21 cellular contexts compared by ENCODE assay signal in genomic region chr7:24152356-24152755, GRCh38.
A peak's percentile ranks its signal among the peaks of the same experiment; 100 is the strongest.
DNase-seq lines count a peak whose midpoint lies in the region; ATAC-seq and TF ChIP-seq lines count a peak whose summit lies in the region.
"Had no signal": no experiment of that assay in that cellular context is flagged by ENCODE, and none has a peak within 500 bp of the region (broad histone marks: within the 10 kb centered on the region; RNA-seq: fewer than 3 reads in every experiment).

No MANE protein-coding gene starts in this region.

- peak; percentile 64 for ATAC-seq in upper lobe of right lung
- no peak for ATAC-seq in GM19328 (IDR thresholded peaks at IDR 0.05; ENCODE audit: unreplicated experiment)
- ATAC-seq in left lobe of liver, result no peak
- ATAC-seq: A549 had no signal

- peaks cover 4% of the 10 kb centered on the region for H3K9me3 ChIP-seq in hepatocyte (ENCODE audit: low read depth)
- H3K9me3 ChIP-seq in upper lobe of right lung, result no peaks in the 10 kb centered on the region
- peaks cover 0 to 10% of the 10 kb centered on the region in 2 donors for H3K9me3 ChIP-seq in right atrium auricular region
- H3K9me3 ChIP-seq: BE2C had no signal

- H3K4me3 Mint-ChIP-seq in activated CD4-positive, alpha-beta T cell treated with anti-CD3 and anti-CD28 coated beads, Interleukin-2, amount 10 ng/mL, durations not matched to agents 24 days and 14 days, result no peak overlapping the region
- H3K4me3 Mint-ChIP-seq: activated naive CD4-positive, alpha-beta T cell treated with anti-CD3 and anti-CD28 coated beads, Interleukin-2, amount 10 ng/mL, durations not matched to agents 7 days and 5 days; stimulated activated naive CD8-positive, alpha-beta T cell treated with anti-CD3 and anti-CD28 coated beads, Interleukin-15, Interleukin-2, amounts not matched to agents 100 ng/mL and 50 ng/mL, for 24 hours had no signal

- no peaks in the 10 kb centered on the region for H3K79me2 ChIP-seq in hepatocyte

- H3K9me2 ChIP-seq in hepatocyte (replicated peaks; ENCODE audit: insufficient read depth), result no peaks in the 10 kb centered on the region

- H3K4me3 ChIP-seq in hepatocyte (no peak overlapping the region), upper lobe of right lung (no peak overlapping the region), right atrium auricular region (no peak overlapping the region)
- H3K4me3 ChIP-seq: A549, lung had no signal

- no peaks in the 10 kb centered on the region for H3K27me3 Mint-ChIP-seq in activated CD4-positive, alpha-beta T cell treated with anti-CD3 and anti-CD28 coated beads, Interleukin-2, amount 10 ng/mL, durations not matched to agents 24 days and 14 days

- H3K4me1 ChIP-seq in hepatocyte (ENCODE audit: insufficient read depth), result peaks cover 7% of the 10 kb centered on the region
- H3K4me1 ChIP-seq in upper lobe of right lung, result no peaks in the 10 kb centered on the region
- no peaks in the 10 kb centered on the region for H3K4me1 ChIP-seq in right atrium auricular region
- H3K4me1 ChIP-seq: A549, BE2C had no signal

- peaks cover 12% of the 10 kb centered on the region for H3K9me3 Mint-ChIP-seq in activated CD4-positive, alpha-beta T cell treated with anti-CD3 and anti-CD28 coated beads, Interleukin-2, amount 10 ng/mL, durations not matched to agents 24 days and 14 days

- WGBS in hepatocyte (ENCODE audit: low lambda C conversion rate, missing lambda C conversion rate), result 48% methylated on average over 1 of the region's 1 CpG

- no peaks in the 10 kb centered on the region for H3K4me1 Mint-ChIP-seq in activated CD4-positive, alpha-beta T cell treated with anti-CD3 and anti-CD28 coated beads, Interleukin-2, amount 10 ng/mL, durations not matched to agents 24 days and 14 days
- H3K4me1 Mint-ChIP-seq: activated naive CD4-positive, alpha-beta T cell treated with anti-CD3 and anti-CD28 coated beads, Interleukin-2, amount 10 ng/mL, durations not matched to agents 7 days and 5 days had no signal

- peak overlapping the region; percentile 39 for H3K4me2 ChIP-seq in hepatocyte
- H3K4me2 ChIP-seq: A549 had no signal

- no peaks in the 10 kb centered on the region for H3K36me3 ChIP-seq in hepatocyte (replicated peaks; ENCODE audit: insufficient read depth, low read depth)
- H3K36me3 ChIP-seq in upper lobe of right lung, result no peaks in the 10 kb centered on the region
- H3K36me3 ChIP-seq in right atrium auricular region, result no peaks in the 10 kb centered on the region
- H3K36me3 ChIP-seq: BE2C had no signal

- DNase-seq in activated CD4-positive, alpha-beta T cell treated with anti-CD3 and anti-CD28 coated beads, Interleukin-2, amount 10 ng/mL, durations not matched to agents 24 days and 14 days, result peak; percentile 23
- no peak for DNase-seq in activated CD4-positive, alpha-beta T cell treated with anti-CD3 and anti-CD28 coated beads, Interleukin-2, amount 50 U/mL, for 4 hours
- DNase-seq in RPMI8226 (peak; percentile 25), hepatocyte (ENCODE audit: low spot score) (peak; percentile 47), upper lobe of right lung (no peak), left lobe of liver (ENCODE audit: low spot score) (no peak), right atrium auricular region (ENCODE audit: low spot score) (no peak)
- DNase-seq: activated naive CD4-positive, alpha-beta T cell treated with anti-CD3 and anti-CD28 coated beads, Interleukin-2, amount 10 ng/mL, durations not matched to agents 7 days and 5 days; activated T-cell treated with anti-CD3 and anti-CD28 coated beads, Interleukin-2, amount 50 U/mL, for 48 hours; anterior cingulate cortex; BE2C; caudate nucleus; EL; Kasumi-1; NCI-H1694; SIG-M5; stimulated activated CD4-positive, alpha-beta T cell treated with anti-CD3 and anti-CD28 coated beads, Interleukin-12 subunit alpha, Interleukin-12 subunit beta, amount 100 ng/mL, for 4 hours had no signal

- intact Hi-C loops in activated CD4-positive, alpha-beta T cell treated with anti-CD3 and anti-CD28 coated beads, Interleukin-2, amount 10 ng/mL, durations not matched to agents 24 days and 14 days (cut with micrococcal nuclease), result no loop called here
- intact Hi-C loops in upper lobe of right lung (cut with DNase I), result no loop called here

- H3K27ac ChIP-seq in hepatocyte (peak overlapping the region; percentile 88), upper lobe of right lung (no peak overlapping the region), right atrium auricular region (no peak overlapping the region)
- H3K27ac ChIP-seq: A549 had no signal

- H3K36me3 Mint-ChIP-seq in activated CD4-positive, alpha-beta T cell treated with anti-CD3 and anti-CD28 coated beads, Interleukin-2, amount 10 ng/mL, durations not matched to agents 24 days and 14 days (ENCODE audit: low read depth), result no peaks in the 10 kb centered on the region
- H3K36me3 Mint-ChIP-seq: activated naive CD4-positive, alpha-beta T cell treated with anti-CD3 and anti-CD28 coated beads, Interleukin-2, amount 10 ng/mL, durations not matched to agents 7 days and 5 days had no signal

- no peak for TF ChIP-seq CTCF in hepatocyte (IDR thresholded peaks at IDR 0.05; ENCODE audit: poor library complexity)
- no peak for TF ChIP-seq CTCF in upper lobe of right lung (IDR thresholded peaks at IDR 0.05)
- TF ChIP-seq CTCF in right atrium auricular region (IDR thresholded peaks at IDR 0.05), result no peak

- H2AFZ ChIP-seq in hepatocyte, result no peak overlapping the region

- no peaks in the 10 kb centered on the region for H3K27me3 ChIP-seq in hepatocyte
- H3K27me3 ChIP-seq in upper lobe of right lung, result no peaks in the 10 kb centered on the region
- H3K27me3 ChIP-seq in right atrium auricular region, result no peaks in the 10 kb centered on the region
- H3K27me3 ChIP-seq: BE2C had no signal

- no peaks in the 10 kb centered on the region for H4K20me1 ChIP-seq in hepatocyte (ENCODE audit: insufficient read depth, poor library complexity, severe bottlenecking)

- no peak overlapping the region for H3K27ac Mint-ChIP-seq in activated CD4-positive, alpha-beta T cell treated with anti-CD3 and anti-CD28 coated beads, Interleukin-2, amount 10 ng/mL, durations not matched to agents 24 days and 14 days
- H3K27ac Mint-ChIP-seq: activated naive CD4-positive, alpha-beta T cell treated with anti-CD3 and anti-CD28 coated beads, Interleukin-2, amount 10 ng/mL, durations not matched to agents 7 days and 5 days; stimulated activated naive CD8-positive, alpha-beta T cell treated with anti-CD3 and anti-CD28 coated beads, Interleukin-15, Interleukin-2, amounts not matched to agents 100 ng/mL and 50 ng/mL, for 24 hours had no signal

Comparison
In these comparisons a context has a peak if more than half of its experiments do, and no peak if none do; other contexts are left out.
1. DNase-seq: peak in activated CD4-positive, alpha-beta T cell treated with anti-CD3 and anti-CD28 coated beads, Interleukin-2, amount 10 ng/mL, durations not matched to agents 24 days and 14 days (single experiment), RPMI8226 (single experiment) and hepatocyte (single experiment); none in activated CD4-positive, alpha-beta T cell treated with anti-CD3 and anti-CD28 coated beads, Interleukin-2, amount 50 U/mL, for 4 hours (0 of 2), upper lobe of right lung (single experiment), left lobe of liver (single experiment) and right atrium auricular region (single experiment).